ENCODE assay signal across 1 cellular context in the genomic region with DNA sequence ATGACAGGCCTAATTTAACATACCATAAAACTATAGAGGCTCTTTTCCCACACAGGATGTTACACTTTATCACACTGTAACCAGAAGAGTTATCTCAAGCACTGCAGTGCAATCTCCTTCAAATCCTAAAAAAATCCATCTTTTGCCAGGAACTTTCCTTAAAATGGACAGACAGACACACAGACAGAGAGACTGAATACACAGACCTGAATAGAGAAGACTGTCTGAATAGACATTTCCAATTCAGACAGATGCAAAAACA.
TF ChIP-seq lines count a peak whose summit lies in the region.

No MANE protein-coding gene starts in this region.

TF ChIP-seq in HepG2, 621 proteins besides CTCF, POLR2A, EP300 and RAD21 (continued from another document):
- TF ChIP-seq, protein P1, sequence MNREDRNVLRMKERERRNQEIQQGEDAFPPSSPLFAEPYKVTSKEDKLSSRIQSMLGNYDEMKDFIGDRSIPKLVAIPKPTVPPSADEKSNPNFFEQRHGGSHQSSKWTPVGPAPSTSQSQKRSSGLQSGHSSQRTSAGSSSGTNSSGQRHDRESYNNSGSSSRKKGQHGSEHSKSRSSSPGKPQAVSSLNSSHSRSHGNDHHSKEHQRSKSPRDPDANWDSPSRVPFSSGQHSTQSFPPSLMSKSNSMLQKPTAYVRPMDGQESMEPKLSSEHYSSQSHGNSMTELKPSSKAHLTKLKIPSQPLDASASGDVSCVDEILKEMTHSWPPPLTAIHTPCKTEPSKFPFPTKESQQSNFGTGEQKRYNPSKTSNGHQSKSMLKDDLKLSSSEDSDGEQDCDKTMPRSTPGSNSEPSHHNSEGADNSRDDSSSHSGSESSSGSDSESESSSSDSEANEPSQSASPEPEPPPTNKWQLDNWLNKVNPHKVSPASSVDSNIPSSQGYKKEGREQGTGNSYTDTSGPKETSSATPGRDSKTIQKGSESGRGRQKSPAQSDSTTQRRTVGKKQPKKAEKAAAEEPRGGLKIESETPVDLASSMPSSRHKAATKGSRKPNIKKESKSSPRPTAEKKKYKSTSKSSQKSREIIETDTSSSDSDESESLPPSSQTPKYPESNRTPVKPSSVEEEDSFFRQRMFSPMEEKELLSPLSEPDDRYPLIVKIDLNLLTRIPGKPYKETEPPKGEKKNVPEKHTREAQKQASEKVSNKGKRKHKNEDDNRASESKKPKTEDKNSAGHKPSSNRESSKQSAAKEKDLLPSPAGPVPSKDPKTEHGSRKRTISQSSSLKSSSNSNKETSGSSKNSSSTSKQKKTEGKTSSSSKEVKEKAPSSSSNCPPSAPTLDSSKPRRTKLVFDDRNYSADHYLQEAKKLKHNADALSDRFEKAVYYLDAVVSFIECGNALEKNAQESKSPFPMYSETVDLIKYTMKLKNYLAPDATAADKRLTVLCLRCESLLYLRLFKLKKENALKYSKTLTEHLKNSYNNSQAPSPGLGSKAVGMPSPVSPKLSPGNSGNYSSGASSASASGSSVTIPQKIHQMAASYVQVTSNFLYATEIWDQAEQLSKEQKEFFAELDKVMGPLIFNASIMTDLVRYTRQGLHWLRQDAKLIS (CRISPR knock-in tag; IDR thresholded peaks at IDR 0.05), result no peak
- TF ChIP-seq, protein P2, sequence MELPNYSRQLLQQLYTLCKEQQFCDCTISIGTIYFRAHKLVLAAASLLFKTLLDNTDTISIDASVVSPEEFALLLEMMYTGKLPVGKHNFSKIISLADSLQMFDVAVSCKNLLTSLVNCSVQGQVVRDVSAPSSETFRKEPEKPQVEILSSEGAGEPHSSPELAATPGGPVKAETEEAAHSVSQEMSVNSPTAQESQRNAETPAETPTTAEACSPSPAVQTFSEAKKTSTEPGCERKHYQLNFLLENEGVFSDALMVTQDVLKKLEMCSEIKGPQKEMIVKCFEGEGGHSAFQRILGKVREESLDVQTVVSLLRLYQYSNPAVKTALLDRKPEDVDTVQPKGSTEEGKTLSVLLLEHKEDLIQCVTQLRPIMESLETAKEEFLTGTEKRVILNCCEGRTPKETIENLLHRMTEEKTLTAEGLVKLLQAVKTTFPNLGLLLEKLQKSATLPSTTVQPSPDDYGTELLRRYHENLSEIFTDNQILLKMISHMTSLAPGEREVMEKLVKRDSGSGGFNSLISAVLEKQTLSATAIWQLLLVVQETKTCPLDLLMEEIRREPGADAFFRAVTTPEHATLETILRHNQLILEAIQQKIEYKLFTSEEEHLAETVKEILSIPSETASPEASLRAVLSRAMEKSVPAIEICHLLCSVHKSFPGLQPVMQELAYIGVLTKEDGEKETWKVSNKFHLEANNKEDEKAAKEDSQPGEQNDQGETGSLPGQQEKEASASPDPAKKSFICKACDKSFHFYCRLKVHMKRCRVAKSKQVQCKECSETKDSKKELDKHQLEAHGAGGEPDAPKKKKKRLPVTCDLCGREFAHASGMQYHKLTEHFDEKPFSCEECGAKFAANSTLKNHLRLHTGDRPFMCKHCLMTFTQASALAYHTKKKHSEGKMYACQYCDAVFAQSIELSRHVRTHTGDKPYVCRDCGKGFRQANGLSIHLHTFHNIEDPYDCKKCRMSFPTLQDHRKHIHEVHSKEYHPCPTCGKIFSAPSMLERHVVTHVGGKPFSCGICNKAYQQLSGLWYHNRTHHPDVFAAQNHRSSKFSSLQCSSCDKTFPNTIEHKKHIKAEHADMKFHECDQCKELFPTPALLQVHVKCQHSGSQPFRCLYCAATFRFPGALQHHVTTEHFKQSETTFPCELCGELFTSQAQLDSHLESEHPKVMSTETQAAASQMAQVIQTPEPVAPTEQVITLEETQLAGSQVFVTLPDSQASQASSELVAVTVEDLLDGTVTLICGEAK (IDR thresholded peaks at IDR 0.05), result no peak
- TF ChIP-seq, protein P2 (CRISPR knock-in tag; IDR thresholded peaks at IDR 0.05), result no peak
- TF ChIP-seq, protein P3, sequence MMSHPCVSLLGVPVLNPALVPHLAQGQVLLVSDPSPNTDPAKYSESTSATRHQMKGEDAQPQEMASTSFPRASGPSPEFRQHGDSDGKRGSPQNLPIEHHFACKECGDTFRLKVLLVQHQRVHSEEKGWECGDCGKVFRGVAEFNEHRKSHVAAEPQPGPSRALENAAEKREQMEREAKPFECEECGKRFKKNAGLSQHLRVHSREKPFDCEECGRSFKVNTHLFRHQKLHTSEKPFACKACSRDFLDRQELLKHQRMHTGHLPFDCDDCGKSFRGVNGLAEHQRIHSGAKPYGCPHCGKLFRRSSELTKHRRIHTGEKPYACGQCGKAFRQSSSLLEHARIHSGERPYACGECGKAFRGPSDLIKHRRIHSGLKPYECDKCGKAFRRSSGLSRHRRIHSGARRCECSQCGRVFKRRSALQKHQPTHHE (CRISPR knock-in tag; IDR thresholded peaks at IDR 0.05; ENCODE audit: borderline replicate concordance), result no peak
- TF ChIP-seq, protein P4, sequence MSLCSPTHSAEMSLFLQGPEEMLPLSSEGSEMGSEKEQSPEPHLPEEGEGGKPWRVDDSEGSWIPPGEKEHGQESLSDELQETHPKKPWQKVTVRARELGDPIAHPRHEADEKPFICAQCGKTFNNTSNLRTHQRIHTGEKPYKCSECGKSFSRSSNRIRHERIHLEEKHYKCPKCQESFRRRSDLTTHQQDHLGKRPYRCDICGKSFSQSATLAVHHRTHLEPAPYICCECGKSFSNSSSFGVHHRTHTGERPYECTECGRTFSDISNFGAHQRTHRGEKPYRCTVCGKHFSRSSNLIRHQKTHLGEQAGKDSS (CRISPR knock-in tag; IDR thresholded peaks at IDR 0.05; ENCODE audit: borderline replicate concordance, low read depth), result no peak
- no peak for TF ChIP-seq ZMAT3 (CRISPR knock-in tag; conservative IDR thresholded peaks at IDR 0.05)
- no peak for TF ChIP-seq ELF3 (CRISPR knock-in tag; IDR thresholded peaks at IDR 0.05)
- TF ChIP-seq, protein P5, sequence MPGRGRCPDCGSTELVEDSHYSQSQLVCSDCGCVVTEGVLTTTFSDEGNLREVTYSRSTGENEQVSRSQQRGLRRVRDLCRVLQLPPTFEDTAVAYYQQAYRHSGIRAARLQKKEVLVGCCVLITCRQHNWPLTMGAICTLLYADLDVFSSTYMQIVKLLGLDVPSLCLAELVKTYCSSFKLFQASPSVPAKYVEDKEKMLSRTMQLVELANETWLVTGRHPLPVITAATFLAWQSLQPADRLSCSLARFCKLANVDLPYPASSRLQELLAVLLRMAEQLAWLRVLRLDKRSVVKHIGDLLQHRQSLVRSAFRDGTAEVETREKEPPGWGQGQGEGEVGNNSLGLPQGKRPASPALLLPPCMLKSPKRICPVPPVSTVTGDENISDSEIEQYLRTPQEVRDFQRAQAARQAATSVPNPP (CRISPR knock-in tag; IDR thresholded peaks at IDR 0.05), result no peak
- TF ChIP-seq SP5 (CRISPR knock-in tag; IDR thresholded peaks at IDR 0.05; ENCODE audit: borderline replicate concordance, low read depth), result no peak
